ENCODE assay signal across 8 cellular contexts in the genomic region with DNA sequence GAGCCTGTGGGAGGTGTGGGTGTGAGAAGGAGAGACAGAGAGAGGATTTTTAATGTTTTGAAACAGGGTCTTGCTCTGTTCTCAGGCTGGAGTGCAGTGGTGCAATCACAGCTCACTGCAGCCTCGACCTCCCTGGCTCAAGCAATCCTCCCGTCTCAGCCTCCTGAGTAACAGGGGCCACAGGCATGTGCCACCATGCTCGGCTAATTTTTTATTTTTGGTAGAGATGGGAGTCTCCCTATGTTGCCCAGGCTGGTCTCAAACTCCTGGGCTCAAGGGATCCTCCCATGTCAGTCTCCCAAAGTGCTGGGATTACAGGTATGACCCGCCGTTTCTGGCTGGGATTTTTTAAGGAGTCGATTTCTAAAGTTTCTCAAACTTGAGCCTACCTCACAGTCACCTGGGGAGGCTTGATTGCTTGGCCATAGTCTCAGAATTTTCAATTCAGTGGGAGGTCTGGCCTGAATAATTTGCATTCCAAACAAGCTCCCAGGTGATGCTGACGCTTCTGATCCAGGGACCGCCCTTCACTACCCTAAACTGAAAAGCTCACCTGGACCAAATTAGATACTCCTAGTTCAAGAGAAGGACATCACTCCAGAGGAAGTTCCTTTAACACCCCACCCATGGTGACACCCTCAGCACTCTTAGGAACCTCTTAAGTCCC.
DNase-seq lines count a peak whose midpoint lies in the region; ATAC-seq, FAIRE-seq and TF ChIP-seq lines count a peak whose summit lies in the region.

No MANE protein-coding gene starts in this region.

- no peak overlapping the region for H3K4me2 ChIP-seq in K562 (ENCODE audit: insufficient read depth, low read length)
- no peak overlapping the region for H3K4me2 ChIP-seq in mesenchymal stem cell (ENCODE audit: low read length, poor library complexity, severe bottlenecking)

- no peak overlapping the region for H3K23ac ChIP-seq in mesenchymal stem cell (ENCODE audit: low read length in 2 of 2)

- DNase-seq in left ventricle myocardium inferior (no peak), left cardiac atrium (no peak), K562 (ENCODE audit: extremely low read depth in 1 of 4, low spot score in 3 of 4) (no peak), mesenchymal stem cell (no peak), HuH-7 (ENCODE audit: low spot score) (no peak)
- DNase-seq in activated CD4-positive, alpha-beta T cell treated with anti-CD3 and anti-CD28 coated beads for 1 hour: no peak

- H3K9me3 ChIP-seq in left ventricle myocardium inferior (replicated peaks) (no peaks in the 10 kb centered on the region), K562 (replicated peaks; ENCODE audit: control insufficient read depth, insufficient read depth, low read depth, low read length) (no peaks in the 10 kb centered on the region), mesenchymal stem cell (ENCODE audit: control insufficient read depth, low read length) (no peaks in the 10 kb centered on the region)

- H3K9me1 ChIP-seq in K562 (ENCODE audit: control insufficient read depth, insufficient read depth, low read length): no peaks in the 10 kb centered on the region

- peaks cover 5% of the 10 kb centered on the region for H3K4me1 ChIP-seq in left ventricle myocardium inferior
- peaks cover 6 to 18% of the 10 kb centered on the region in 2 experiments; a peak in 3 of 5 replicates for H3K4me1 ChIP-seq in K562 (replicated peaks in 1 of 2; ENCODE audit: control insufficient read depth in 2 of 2, insufficient read depth in 2 of 2, low read length in 2 of 2)
- no peaks in the 10 kb centered on the region for H3K4me1 ChIP-seq in mesenchymal stem cell (ENCODE audit: control insufficient read depth, insufficient read depth, low read depth, low read length)

- no peak for TF ChIP-seq EP300 in K562 (IDR thresholded peaks at IDR 0.05; ENCODE audit: low read length)

- TF ChIP-seq POLR2A in K562 (conservative IDR thresholded peaks at IDR 0.05): no peak

- H2AK5ac ChIP-seq in mesenchymal stem cell (ENCODE audit: low read length, severe bottlenecking): no peak overlapping the region

- no peak overlapping the region for H4K91ac ChIP-seq in mesenchymal stem cell (ENCODE audit: low read length)

- no peak for TF ChIP-seq RAD21 in K562 (CRISPR knock-in tag; conservative IDR thresholded peaks at IDR 0.05 in 1 of 2, IDR thresholded peaks at IDR 0.05 in 1 of 2)

- peak overlapping the region; percentile 99 for H2AFZ ChIP-seq in K562 (ENCODE audit: low read depth, low read length)
- H2AFZ ChIP-seq in mesenchymal stem cell (ENCODE audit: low read depth, low read length): no peak overlapping the region

- no peak for TF ChIP-seq CTCF in left ventricle myocardium inferior (IDR thresholded peaks at IDR 0.05; ENCODE audit: borderline replicate concordance)
- TF ChIP-seq CTCF in K562 (IDR thresholded peaks at IDR 0.05 in 2 of 3, conservative IDR thresholded peaks at IDR 0.05 in 1 of 3; ENCODE audit: insufficient read depth in 2 of 3, low read depth in 1 of 3, low read length in 3 of 3): no peak

- CTCF ChIA-PET in K562 (lab: Yijun Ruan, JAX; ENCODE audit: low intra/inter-chr PET ratio): interaction anchor here (1.1 to 2.5 kb wide), 4 partner anchors 115 to 327 kb away, joined by 3 to 28 read pairs (median 14); no protein-coding TSS in a partner anchor

- H4K20me1 ChIP-seq in K562 (replicated peaks; ENCODE audit: control insufficient read depth, insufficient read depth, low read length): no peaks in the 10 kb centered on the region

- H3K4me3 ChIP-seq in left ventricle myocardium inferior (peak overlapping the region; percentile 54), K562 (no peak overlapping the region), mesenchymal stem cell (ENCODE audit: insufficient read depth in 1 of 2, low read depth in 1 of 2, low read length in 2 of 2) (peak overlapping the region in 1 of 2 experiments; percentile 71)

- no peaks in the 10 kb centered on the region for H3K36me3 ChIP-seq in left ventricle myocardium inferior
- no peaks in the 10 kb centered on the region for H3K36me3 ChIP-seq in K562 (ENCODE audit: control insufficient read depth, insufficient read depth, low read length)
- no peaks in the 10 kb centered on the region for H3K36me3 ChIP-seq in mesenchymal stem cell (ENCODE audit: control insufficient read depth in 1 of 2, insufficient read depth in 2 of 2, low read depth in 1 of 2, low read length in 2 of 2)

- intact Hi-C loops in left ventricle myocardium inferior (cut with micrococcal nuclease): loop anchor here (5.0 kb wide), 1 partner anchor 119 kb away; no protein-coding TSS in a partner anchor
- intact Hi-C loops in left cardiac atrium (cut with DNase I): loop anchor here (5.0 to 10.0 kb wide), 3 partner anchors 124 to 654 kb away; no protein-coding TSS in a partner anchor
- intact Hi-C loops in K562 (cut with micrococcal nuclease): no loop called here

- no peak overlapping the region for H3K14ac ChIP-seq in mesenchymal stem cell (ENCODE audit: low read length in 2 of 2)

- H3K27ac ChIP-seq in left ventricle myocardium inferior (replicated peaks) (peak overlapping the region; percentile 69), K562 (ENCODE audit: extremely low read depth, low read depth, low read length) (no peak overlapping the region), mesenchymal stem cell (ENCODE audit: low read length, poor library complexity, severe bottlenecking) (no peak overlapping the region)

- no TSS peak for BruUV-seq in K562 (replicated peaks; lab: Mats Ljungman, UMichigan)

- FAIRE-seq in K562 (lab: Jason Lieb, UNC): no peak

- no peaks in the 10 kb centered on the region for H3K79me1 ChIP-seq in mesenchymal stem cell (replicated peaks; ENCODE audit: low read length, poor library complexity, severe bottlenecking)

- no peak overlapping the region for H3K9ac ChIP-seq in K562 (ENCODE audit: insufficient read depth in 1 of 2, low read depth in 2 of 2, low read length in 2 of 2)
- peak overlapping the region; percentile 68 for H3K9ac ChIP-seq in mesenchymal stem cell (ENCODE audit: low read length)

- no peak overlapping the region for H2BK15ac ChIP-seq in mesenchymal stem cell (ENCODE audit: low read depth, poor library complexity, severe bottlenecking)

- POLR2A ChIA-PET in K562 (lab: Yijun Ruan, JAX): interaction anchor here (0.6 to 1.2 kb wide), 12 partner anchors 11 to 404 kb away, joined by 3 to 6 read pairs (median 3); a partner anchor contains a TSS

- ATAC-seq in left cardiac atrium (no peak), K562 (no peak), GM21723 (IDR thresholded peaks at IDR 0.05; ENCODE audit: unreplicated experiment) (no peak), HG02870 (IDR thresholded peaks at IDR 0.05; ENCODE audit: unreplicated experiment) (no peak)

- H3K18ac ChIP-seq in mesenchymal stem cell (ENCODE audit: low read depth in 1 of 2, low read length in 2 of 2): no peak overlapping the region

- H3K79me2 ChIP-seq in K562 (ENCODE audit: control insufficient read depth, insufficient read depth, low read length): no peaks in the 10 kb centered on the region

- H3K27me3 ChIP-seq in left ventricle myocardium inferior (ENCODE audit: low read depth) (no peaks in the 10 kb centered on the region), K562 (ENCODE audit: control insufficient read depth in 2 of 2, insufficient read depth in 2 of 2, low read length in 2 of 2) (no peaks in the 10 kb centered on the region), mesenchymal stem cell (ENCODE audit: control insufficient read depth in 1 of 2, insufficient read depth in 1 of 2, low read length in 2 of 2) (no peaks in the 10 kb centered on the region)

- H3K4ac ChIP-seq in mesenchymal stem cell (ENCODE audit: low read depth in 1 of 2, low read length in 2 of 2): no peak overlapping the region

- H4K8ac ChIP-seq in mesenchymal stem cell (ENCODE audit: low read length): peak overlapping the region; percentile 66

- in situ Hi-C loops in K562 (cut with MboI): loop anchor here (5.0 to 25.0 kb wide), 3 partner anchors 124 to 656 kb away; no protein-coding TSS in a partner anchor

- H2BK12ac ChIP-seq in mesenchymal stem cell (ENCODE audit: low read length in 2 of 2): peak overlapping the region in 1 of 2 experiments; percentile 32

- 83% methylated on average over 8 of the region's 8 CpGs for WGBS in K562 (ENCODE audit: insufficient coverage, low coverage, missing lambda C conversion rate)
- WGBS in mesenchymal stem cell: 81% methylated on average over 8 of the region's 8 CpGs

- H2BK5ac ChIP-seq in mesenchymal stem cell (ENCODE audit: low read depth, low read length, poor library complexity, severe bottlenecking): no peak overlapping the region

- H2BK120ac ChIP-seq in mesenchymal stem cell (ENCODE audit: low read depth, low read length): no peak overlapping the region

TF ChIP-seq in K562, 482 proteins besides CTCF, POLR2A, EP300 and RAD21:
- TF ChIP-seq RBBP5 (IDR thresholded peaks at IDR 0.05; ENCODE audit: borderline replicate concordance, insufficient read depth, low read length, poor library complexity, severe bottlenecking) (no peak), CHCHD3 (CRISPR knock-in tag; IDR thresholded peaks at IDR 0.05) (no peak)
- TF ChIP-seq, protein P1, sequence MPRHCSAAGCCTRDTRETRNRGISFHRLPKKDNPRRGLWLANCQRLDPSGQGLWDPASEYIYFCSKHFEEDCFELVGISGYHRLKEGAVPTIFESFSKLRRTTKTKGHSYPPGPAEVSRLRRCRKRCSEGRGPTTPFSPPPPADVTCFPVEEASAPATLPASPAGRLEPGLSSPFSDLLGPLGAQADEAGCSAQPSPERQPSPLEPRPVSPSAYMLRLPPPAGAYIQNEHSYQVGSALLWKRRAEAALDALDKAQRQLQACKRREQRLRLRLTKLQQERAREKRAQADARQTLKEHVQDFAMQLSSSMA (CRISPR knock-in tag; IDR thresholded peaks at IDR 0.05): no peak
